In the genomic region with DNA sequence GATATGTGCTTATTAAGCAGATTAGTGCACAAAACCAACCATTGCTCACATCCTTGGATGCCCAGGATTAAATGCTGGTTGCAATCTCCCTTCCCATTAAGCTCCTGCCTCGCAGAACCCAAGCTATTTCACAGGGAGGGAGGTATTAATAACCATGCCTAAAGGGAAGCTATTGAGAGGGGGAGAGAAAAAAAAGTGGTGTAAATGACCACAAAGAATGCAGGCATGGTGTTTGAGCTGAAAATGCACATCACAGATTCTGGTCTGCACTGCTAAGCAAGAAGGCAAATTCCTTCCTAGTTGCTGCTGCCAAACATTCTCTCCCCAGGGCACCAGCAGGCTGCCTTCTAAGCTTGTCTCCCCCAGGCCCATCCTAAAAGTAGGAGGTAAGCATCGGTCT, we compare ENCODE assay signal across 29 cellular contexts.
A peak's percentile ranks its signal among the peaks of the same experiment; 100 is the strongest.
DNase-seq lines count a peak whose midpoint lies in the region; ATAC-seq and TF ChIP-seq lines count a peak whose summit lies in the region.
"Had no signal": no experiment of that assay in that cellular context is flagged by ENCODE, and none has a peak within 500 bp of the region (broad histone marks: within the 10 kb centered on the region; RNA-seq: fewer than 3 reads in every experiment).

No MANE protein-coding gene starts in this region.

- H3K9me3 ChIP-seq in SJCRH30 (replicated peaks) (no peaks in the 10 kb centered on the region), neuronal stem cell (replicated peaks in 1 of 2; ENCODE audit: control insufficient read depth in 2 of 2, insufficient read depth in 1 of 2, low read depth in 1 of 2, low read length in 2 of 2) (no peaks in the 10 kb centered on the region)
- H3K9me3 ChIP-seq: adrenal gland, SK-N-SH had no signal

- no peak overlapping the region for H4K91ac ChIP-seq in neuronal stem cell (ENCODE audit: low read depth, low read length, poor library complexity)

- no peak overlapping the region for H2BK12ac ChIP-seq in neuronal stem cell (ENCODE audit: low read length)

- peak overlapping the region; percentile 54 for H3K18ac ChIP-seq in neuronal stem cell (ENCODE audit: low read length)

- H3K27ac ChIP-seq in SJCRH30: peak overlapping the region; percentile 54
- peak overlapping the region; percentile 21 for H3K27ac ChIP-seq in neuronal stem cell (replicated peaks; ENCODE audit: low read length)
- H3K27ac ChIP-seq: adrenal gland, KMS-11 had no signal

- TF ChIP-seq CTCF in epithelial cell of proximal tubule (conservative IDR thresholded peaks at IDR 0.05; ENCODE audit: low read depth, low read length) (no peak), GM10266 (IDR thresholded peaks at IDR 0.05; ENCODE audit: control insufficient read depth, insufficient read depth, low read depth, missing control alignments) (no peak)

- no peak overlapping the region for H3K9ac ChIP-seq in neuronal stem cell (ENCODE audit: low read depth, low read length, poor library complexity)
- H3K9ac ChIP-seq: KMS-11, SK-N-SH had no signal

- DNase-seq in AG08395 (ENCODE audit: low spot score) (peak; percentile 64), SJCRH30 (peak; percentile 47 to 67), epithelial cell of proximal tubule (ENCODE audit: low read depth) (peak; percentile 15), neuronal stem cell (ENCODE audit: low spot score) (no peak), GM10266 (ENCODE audit: extremely low spot score) (no peak), left ventricle myocardium superior (no peak)
- no peak for DNase-seq in activated effector memory CD4-positive, alpha-beta T cell treated with anti-CD3 and anti-CD28 coated beads, Interleukin-2, amount 50 U/mL, for 16 hours
- DNase-seq in activated CD8-positive, alpha-beta memory T cell treated with anti-CD3 and anti-CD28 coated beads, Interleukin-2, amount 50 U/mL, for 4 hours: no peak
- DNase-seq: activated CD4-positive, CD25-positive, alpha-beta regulatory T cell; activated naive CD4-positive, alpha-beta T cell treated with Interleukin-2 at 50 U/mL for 16 hours; activated T-cell treated with anti-CD3 and anti-CD28 coated beads, Interleukin-2, amount 50 U/mL, for 72 hours; adrenal gland; CD4-positive, alpha-beta memory T cell; effector CD4-positive, alpha-beta T cell; erythroblast; immature natural killer cell; midbrain; MM.1S; naive thymus-derived CD4-positive, alpha-beta T cell; NCI-H1105 treated with DMSO at 0.1 percent for 48 hours; NCI-H1930; NCI-H510A treated with DMSO at 0.1 percent for 48 hours; occipital lobe; SK-N-SH; substantia nigra had no signal

- intact Hi-C loops in left ventricle myocardium superior (cut with micrococcal nuclease): no loop called here

- H2BK120ac ChIP-seq in neuronal stem cell (ENCODE audit: low read depth, low read length): no peak overlapping the region

- H3K23ac ChIP-seq in neuronal stem cell (ENCODE audit: low read depth, low read length, poor library complexity): no peak overlapping the region

- no peak overlapping the region for H3K4me2 ChIP-seq in neuronal stem cell (ENCODE audit: insufficient read depth, low read length, poor library complexity, severe bottlenecking)
- H3K4me2 ChIP-seq: KMS-11, SK-N-SH had no signal

- no peak overlapping the region for H2AK5ac ChIP-seq in neuronal stem cell (ENCODE audit: low read depth, low read length)

- H3K36me3 ChIP-seq in SJCRH30 (no peaks in the 10 kb centered on the region), neuronal stem cell (replicated peaks in 1 of 2; ENCODE audit: control insufficient read depth in 2 of 2, insufficient read depth in 2 of 2, low read length in 2 of 2) (no peaks in the 10 kb centered on the region)
- H3K36me3 ChIP-seq: adrenal gland had no signal

- H3K27me3 ChIP-seq in SJCRH30 (no peaks in the 10 kb centered on the region), neuronal stem cell (ENCODE audit: control insufficient read depth in 3 of 3, insufficient read depth in 3 of 3, low read depth in 1 of 3, low read length in 3 of 3) (no peaks in the 10 kb centered on the region)
- H3K27me3 ChIP-seq: adrenal gland had no signal

- no peak for ATAC-seq in left ventricle myocardium superior
- ATAC-seq: activated T-cell treated with anti-CD3 and anti-CD28 coated beads, Interleukin-2, amount 50 U/mL, for 72 hours; GM12878; left lobe of liver; naive thymus-derived CD4-positive, alpha-beta T cell; stimulated activated effector memory CD8-positive, alpha-beta T cell treated with anti-CD3 and anti-CD28 coated beads, Interleukin-12 subunit alpha, Interleukin-12 subunit beta, amount 100 ng/mL, for 72 hours had no signal

- H3K14ac ChIP-seq in neuronal stem cell (ENCODE audit: low read length): no peak overlapping the region

- H2BK5ac ChIP-seq in neuronal stem cell (ENCODE audit: low read length): no peak overlapping the region

- no peak overlapping the region for H3K4ac ChIP-seq in neuronal stem cell (ENCODE audit: low read length)

- no peak overlapping the region for H2BK15ac ChIP-seq in neuronal stem cell (ENCODE audit: low read length)

- H3K4me3 ChIP-seq in SJCRH30 (no peak overlapping the region), epithelial cell of proximal tubule (ENCODE audit: low read depth, low read length) (no peak overlapping the region), neuronal stem cell (ENCODE audit: low read length in 2 of 2) (no peak overlapping the region)
- H3K4me3 ChIP-seq: adrenal gland, GM12878 had no signal

- H3K4me1 ChIP-seq in SJCRH30: peaks cover 13% of the 10 kb centered on the region
- peaks cover 0 to 18% of the 10 kb centered on the region in 2 donors for H3K4me1 ChIP-seq in neuronal stem cell (ENCODE audit: control insufficient read depth in 2 of 2, insufficient read depth in 1 of 2, low read depth in 1 of 2, low read length in 2 of 2)
- H3K4me1 ChIP-seq: adrenal gland had no signal

- no peaks in the 10 kb centered on the region for H3K79me1 ChIP-seq in neuronal stem cell (ENCODE audit: low read depth, low read length)

- H2AFZ ChIP-seq in neuronal stem cell (ENCODE audit: low read length): no peak overlapping the region

- H4K8ac ChIP-seq in neuronal stem cell (ENCODE audit: low read depth, low read length): no peak overlapping the region

- WGBS in neuronal stem cell (ENCODE audit: extremely low coverage in 2 of 2, insufficient read length in 2 of 2, insufficient replicate concordance in 1 of 2), 2 donors: no CpG with 5 or more reads among the region's 2 CpGs

Comparison
In these comparisons a context has a peak if more than half of its experiments do, and no peak if none do; other contexts are left out.
1. DNase-seq: peak in AG08395 (single experiment), SJCRH30 (2 of 2) and epithelial cell of proximal tubule (single experiment); none in neuronal stem cell (single experiment), activated effector memory CD4-positive, alpha-beta T cell treated with anti-CD3 and anti-CD28 coated beads, Interleukin-2, amount 50 U/mL, for 16 hours (single experiment), activated CD8-positive, alpha-beta memory T cell treated with anti-CD3 and anti-CD28 coated beads, Interleukin-2, amount 50 U/mL, for 4 hours (single experiment), GM10266 (single experiment) and left ventricle myocardium superior (single experiment).